ENCODE assay signal across 8 cellular contexts in genomic region chr4:3293410-3294391, GRCh38.
DNase-seq lines count a peak whose midpoint lies in the region; ATAC-seq lines count a peak whose summit lies in the region.

No MANE protein-coding gene starts in this region.

- peaks cover 29% of the 10 kb centered on the region for H3K27me3 ChIP-seq in iPS-18a (ENCODE audit: control insufficient read depth, insufficient read depth, low read length)

- H3K9ac ChIP-seq in iPS-18a (ENCODE audit: low read length), result peak overlapping the region; percentile 78

- peaks cover 11% of the 10 kb centered on the region for H3K4me1 Mint-ChIP-seq in T-helper 2 cell treated with Interferon-gamma antibody and Interleukin-4, amounts not matched to agents 5 μg/mL and 100 μg/mL, for 36 hours (ENCODE audit: low read depth)
- H3K4me1 Mint-ChIP-seq in activated naive CD4-positive, alpha-beta T cell treated with anti-CD3 and anti-CD28 coated beads, Interleukin-2, amount 50 U/mL, for 24 hours, result peaks cover 25% of the 10 kb centered on the region
- H3K4me1 Mint-ChIP-seq in stimulated activated memory B cell treated with anti-CD40 and anti-IgM and Interleukin-4, amounts not matched to agents 10 μg/mL and 1 μg/mL and 100 μg/mL, for 72 hours, result peaks cover 16% of the 10 kb centered on the region

- H3K27ac ChIP-seq in iPS-18a (ENCODE audit: low read length), result no peak overlapping the region

- peak overlapping the region; percentile 29 for H3K27ac Mint-ChIP-seq in T-helper 2 cell treated with Interferon-gamma antibody and Interleukin-4, amounts not matched to agents 5 μg/mL and 100 μg/mL, for 36 hours
- no peak overlapping the region for H3K27ac Mint-ChIP-seq in activated naive CD4-positive, alpha-beta T cell treated with anti-CD3 and anti-CD28 coated beads, Interleukin-2, amount 50 U/mL, for 24 hours
- H3K27ac Mint-ChIP-seq in stimulated activated memory B cell treated with anti-CD40 and anti-IgM and Interleukin-4, amounts not matched to agents 10 μg/mL and 1 μg/mL and 100 μg/mL, for 72 hours, result no peak overlapping the region

- H3K4me1 ChIP-seq in iPS-18a (ENCODE audit: control insufficient read depth, low read depth, low read length), result peaks cover 11% of the 10 kb centered on the region

- H3K9me3 ChIP-seq in iPS-18a (ENCODE audit: control insufficient read depth, low read depth, low read length), result no peaks in the 10 kb centered on the region

- peak overlapping the region; percentile 71 for H3K4me3 Mint-ChIP-seq in T-helper 2 cell treated with Interferon-gamma antibody and Interleukin-4, amounts not matched to agents 5 μg/mL and 100 μg/mL, for 36 hours
- H3K4me3 Mint-ChIP-seq in activated naive CD4-positive, alpha-beta T cell treated with anti-CD3 and anti-CD28 coated beads, Interleukin-2, amount 50 U/mL, for 24 hours, result peak overlapping the region; percentile 58
- peak overlapping the region; percentile 54 for H3K4me3 Mint-ChIP-seq in stimulated activated memory B cell treated with anti-CD40 and anti-IgM and Interleukin-4, amounts not matched to agents 10 μg/mL and 1 μg/mL and 100 μg/mL, for 72 hours

- no peaks in the 10 kb centered on the region for H3K9me3 Mint-ChIP-seq in T-helper 2 cell treated with Interferon-gamma antibody and Interleukin-4, amounts not matched to agents 5 μg/mL and 100 μg/mL, for 36 hours
- no peaks in the 10 kb centered on the region for H3K9me3 Mint-ChIP-seq in activated naive CD4-positive, alpha-beta T cell treated with anti-CD3 and anti-CD28 coated beads, Interleukin-2, amount 50 U/mL, for 24 hours
- peaks cover 3% of the 10 kb centered on the region for H3K9me3 Mint-ChIP-seq in stimulated activated memory B cell treated with anti-CD40 and anti-IgM and Interleukin-4, amounts not matched to agents 10 μg/mL and 1 μg/mL and 100 μg/mL, for 72 hours

- H3K36me3 Mint-ChIP-seq in T-helper 2 cell treated with Interferon-gamma antibody and Interleukin-4, amounts not matched to agents 5 μg/mL and 100 μg/mL, for 36 hours (ENCODE audit: low read depth), result no peaks in the 10 kb centered on the region
- peaks cover 1% of the 10 kb centered on the region for H3K36me3 Mint-ChIP-seq in activated naive CD4-positive, alpha-beta T cell treated with anti-CD3 and anti-CD28 coated beads, Interleukin-2, amount 50 U/mL, for 24 hours
- no peaks in the 10 kb centered on the region for H3K36me3 Mint-ChIP-seq in stimulated activated memory B cell treated with anti-CD40 and anti-IgM and Interleukin-4, amounts not matched to agents 10 μg/mL and 1 μg/mL and 100 μg/mL, for 72 hours

- H3K27me3 Mint-ChIP-seq in T-helper 2 cell treated with Interferon-gamma antibody and Interleukin-4, amounts not matched to agents 5 μg/mL and 100 μg/mL, for 36 hours (ENCODE audit: low read depth), result peaks cover 59% of the 10 kb centered on the region
- H3K27me3 Mint-ChIP-seq in activated naive CD4-positive, alpha-beta T cell treated with anti-CD3 and anti-CD28 coated beads, Interleukin-2, amount 50 U/mL, for 24 hours, result no peaks in the 10 kb centered on the region
- H3K27me3 Mint-ChIP-seq in stimulated activated memory B cell treated with anti-CD40 and anti-IgM and Interleukin-4, amounts not matched to agents 10 μg/mL and 1 μg/mL and 100 μg/mL, for 72 hours, result peaks cover 9% of the 10 kb centered on the region

- H3K4me3 ChIP-seq in iPS-18a (ENCODE audit: low read length), result peak overlapping the region; percentile 73

- no peaks in the 10 kb centered on the region for H3K36me3 ChIP-seq in iPS-18a (ENCODE audit: control insufficient read depth, low read depth, low read length)

- no peak for DNase-seq in T-helper 2 cell treated with Interferon-gamma antibody and Interleukin-4, amounts not matched to agents 5 μg/mL and 100 μg/mL, for 36 hours (ENCODE audit: low spot score)
- DNase-seq in T-helper 2 cell (no peak), DMS 273 treated with DMSO at 0.1 percent for 48 hours (lab: John Stamatoyannopoulos, UW) (no peak)

- no peak for ATAC-seq in stimulated activated memory B cell treated with anti-CD40 and anti-IgM and Interleukin-4, amounts not matched to agents 10 μg/mL and 1 μg/mL and 100 μg/mL, for 72 hours
- ATAC-seq in HG03095 (IDR thresholded peaks at IDR 0.05; ENCODE audit: unreplicated experiment) (no peak), HG02610 (IDR thresholded peaks at IDR 0.05; ENCODE audit: unreplicated experiment) (no peak)
